In genomic region chr5:160262665-160263064, GRCh38 we compare ENCODE assay signal across 14 cellular contexts. TPM values are rescaled to one million over a fixed set of nuclear protein-coding genes. Genes with fewer than 3 reads are reported as not detected.
DNase-seq lines count a peak whose midpoint lies in the region; TF ChIP-seq lines count a peak whose summit lies in the region.
"Had no signal": no experiment of that assay in that cellular context is flagged by ENCODE, and none has a peak within 500 bp of the region (broad histone marks: within the 10 kb centered on the region; RNA-seq: fewer than 3 reads in every experiment).

No MANE protein-coding gene starts in this region.

- peaks cover 42% of the 10 kb centered on the region for H3K4me1 ChIP-seq in thymus (ENCODE audit: control insufficient read depth, insufficient read depth, low read length)
- H3K4me1 ChIP-seq: A549 had no signal

- H3K36me3 ChIP-seq in thymus (ENCODE audit: control insufficient read depth, insufficient read depth), result no peaks in the 10 kb centered on the region

- H3K9me3 ChIP-seq in thymus (ENCODE audit: control insufficient read depth), result no peaks in the 10 kb centered on the region
- H3K9me3 ChIP-seq: A549, heart left ventricle had no signal

- WGBS in thymus, result 9% methylated on average over 6 of the region's 6 CpGs

- no peak overlapping the region for H3K4me3 ChIP-seq in foreskin fibroblast (ENCODE audit: low read depth in 1 of 2, low read length in 2 of 2)
- H3K4me3 ChIP-seq in thymus (ENCODE audit: low read length), result peak overlapping the region; percentile 56
- H3K4me3 ChIP-seq: A549, heart left ventricle had no signal

- no peak for TF ChIP-seq CTCF in foreskin fibroblast (IDR thresholded peaks at IDR 0.05; ENCODE audit: low read depth, low read length)

- DNase-seq in SIG-M5 treated with dmso at 0.1 percent for 504 hours (lab: John Stamatoyannopoulos, UW; ENCODE audit: unreplicated experiment) (peak; percentile 8), SIG-M5 (lab: John Stamatoyannopoulos, UW) (no peak), NCI-H82 treated with DMSO at 0.1 percent for 48 hours (lab: John Stamatoyannopoulos, UW; ENCODE audit: unreplicated experiment) (peak; percentile 66), foreskin fibroblast (peak; percentile 4 to 30), nucleus accumbens (lab: John Stamatoyannopoulos, UW) (no peak), NCI-H2029 treated with DMSO at 0.1 percent for 48 hours (lab: John Stamatoyannopoulos, UW) (no peak)
- DNase-seq in effector CD8-positive, alpha-beta T cell (lab: John Stamatoyannopoulos, UW), result no peak
- DNase-seq: activated T-cell treated with anti-CD3 and anti-CD28 coated beads, Interleukin-2, amount 50 U/mL, for 72 hours; midbrain; NCI-H526 treated with DMSO at 0.1 percent for 48 hours had no signal

- no peaks in the 10 kb centered on the region for H3K27me3 ChIP-seq in thymus (ENCODE audit: control insufficient read depth, insufficient read depth)
- H3K27me3 ChIP-seq: heart left ventricle had no signal

- H3K27ac ChIP-seq in thymus (ENCODE audit: low read depth), result peak overlapping the region; percentile 77
- H3K27ac ChIP-seq: A549, heart left ventricle had no signal

RNA-seq across cellular contexts. Expression of gene FABP6, which starts 33.4 kb away (rescaled TPM):
- 64.3 TPM for polyA plus RNA-seq in thymus
- polyA plus RNA-seq: IgD-negative memory B cell had no signal

RNA-seq across cellular contexts. Expression of gene CCNJL, which starts 49.7 kb away (rescaled TPM):
- 2.7 TPM for polyA plus RNA-seq in thymus
- polyA plus RNA-seq: IgD-negative memory B cell had no signal

Comparison
In these comparisons a context has a peak if more than half of its experiments do, and no peak if none do; other contexts are left out.
1. DNase-seq: peak in SIG-M5 treated with dmso at 0.1 percent for 504 hours (single experiment), NCI-H82 treated with DMSO at 0.1 percent for 48 hours (single experiment) and foreskin fibroblast (2 of 2); none in SIG-M5 (single experiment), nucleus accumbens (0 of 56), NCI-H2029 treated with DMSO at 0.1 percent for 48 hours (single experiment) and effector CD8-positive, alpha-beta T cell (single experiment).